Comparison of ENCODE assay signal across 8 cellular contexts in the genomic region with DNA sequence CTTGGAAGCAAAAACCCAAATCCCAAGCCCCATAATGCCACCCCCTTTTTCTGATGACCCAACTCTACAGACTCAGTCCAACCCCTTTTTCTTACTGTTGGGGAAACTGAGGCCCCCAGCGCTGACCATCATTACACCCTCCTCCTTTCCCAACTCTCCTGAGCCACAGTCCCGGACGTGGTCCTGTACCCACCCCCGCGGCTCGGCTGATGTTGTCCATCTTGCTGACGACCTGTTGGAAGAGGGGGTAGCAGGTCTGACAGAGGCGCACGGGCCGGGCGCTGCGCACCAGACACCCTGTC. TPM values are rescaled to one million over a fixed set of nuclear protein-coding genes. Genes with fewer than 3 reads are reported as not detected.
DNase-seq lines count a peak whose midpoint lies in the region; ATAC-seq and TF ChIP-seq lines count a peak whose summit lies in the region.

No MANE protein-coding gene starts in this region.

- H3K4me3 Mint-ChIP-seq in activated T-helper 17 cell treated with anti-CD3 and anti-CD28 coated beads, Interleukin-2, amount 50 U/mL, for 72 hours, result peak overlapping the region; percentile 83

- H3K9me3 ChIP-seq in iPS DF 6.9 (ENCODE audit: control insufficient read depth, insufficient read depth, low read length), result no peaks in the 10 kb centered on the region
- H3K9me3 ChIP-seq in spleen, result no peaks in the 10 kb centered on the region

- H3K4me3 ChIP-seq in iPS DF 6.9 (ENCODE audit: low read length) (peak overlapping the region; percentile 85), spleen (peak overlapping the region; percentile 70 to 99 (median 94))

- H3K36me3 ChIP-seq in iPS DF 6.9 (ENCODE audit: control insufficient read depth, insufficient read depth, low read length) (no peaks in the 10 kb centered on the region), spleen (no peaks in the 10 kb centered on the region)

- peak; percentile 29 for ATAC-seq in HG03095 (IDR thresholded peaks at IDR 0.05; ENCODE audit: unreplicated experiment)
- ATAC-seq in activated T-helper 17 cell treated with anti-CD3 and anti-CD28 coated beads, Interleukin-2, amount 50 U/mL, for 72 hours (replicated peaks), result peak; percentile 46

- intact Hi-C loops in spleen (cut with DNase I; ENCODE audit: low total_unique reads), result no loop called here

- H3K27me3 ChIP-seq in iPS DF 6.9 (ENCODE audit: control insufficient read depth, insufficient read depth, low read length), result no peaks in the 10 kb centered on the region
- H3K27me3 ChIP-seq in spleen (replicated peaks in 1 of 7), result no peaks in the 10 kb centered on the region

- no peak for TF ChIP-seq POLR2A in spleen (IDR thresholded peaks at IDR 0.05)

- peaks cover 10% of the 10 kb centered on the region for H3K4me1 Mint-ChIP-seq in activated T-helper 17 cell treated with anti-CD3 and anti-CD28 coated beads, Interleukin-2, amount 50 U/mL, for 72 hours

- TF ChIP-seq CTCF in spleen (IDR thresholded peaks at IDR 0.05 in 8 of 11, conservative IDR thresholded peaks at IDR 0.05 in 3 of 11), result no peak

- no peaks in the 10 kb centered on the region for H3K36me3 Mint-ChIP-seq in activated T-helper 17 cell treated with anti-CD3 and anti-CD28 coated beads, Interleukin-2, amount 50 U/mL, for 72 hours (ENCODE audit: low read depth)

- peaks cover 9% of the 10 kb centered on the region for H3K27me3 Mint-ChIP-seq in activated T-helper 17 cell treated with anti-CD3 and anti-CD28 coated beads, Interleukin-2, amount 50 U/mL, for 72 hours

- H3K27ac ChIP-seq in iPS DF 6.9 (ENCODE audit: low read length), result no peak overlapping the region
- peak overlapping the region; percentile 63 to 93 (median 90) for H3K27ac ChIP-seq in spleen

- H3K9me3 Mint-ChIP-seq in activated T-helper 17 cell treated with anti-CD3 and anti-CD28 coated beads, Interleukin-2, amount 50 U/mL, for 72 hours, result no peaks in the 10 kb centered on the region

- DNase-seq in GM19240 (ENCODE audit: insufficient read length, low spot score), result peak; percentile 23
- DNase-seq in iPS DF 6.9 (ENCODE audit: low read depth, low spot score), result no peak
- no peak for DNase-seq in spleen
- no peak for DNase-seq in NCI-H748 (lab: John Stamatoyannopoulos, UW; ENCODE audit: unreplicated experiment)
- no peak for DNase-seq in NCI-H1417 (lab: John Stamatoyannopoulos, UW)
- DNase-seq in NCI-H524 treated with DMSO at 0.1 percent for 48 hours (lab: John Stamatoyannopoulos, UW), result no peak

- H3K27ac Mint-ChIP-seq in activated T-helper 17 cell treated with anti-CD3 and anti-CD28 coated beads, Interleukin-2, amount 50 U/mL, for 72 hours, result peak overlapping the region; percentile 77

- no CpG with 5 or more reads among the region's 12 CpGs for WGBS in iPS DF 6.9 (ENCODE audit: insufficient coverage, insufficient read length)
- 1 to 3% (median 2%) methylated on average over 10 to 12 of the region's 12 CpGs for WGBS in spleen, 5 donors

- peaks cover 1% of the 10 kb centered on the region; the same call in 1 of the 2 replicates for H3K4me1 ChIP-seq in iPS DF 6.9 (ENCODE audit: control insufficient read depth, insufficient read depth, low read length)
- peaks cover 12 to 55% (median 29%) of the 10 kb centered on the region in 6 donors for H3K4me1 ChIP-seq in spleen

RNA-seq across cellular contexts. Expression of a gene that starts 0.5 kb away (rescaled TPM):
- 10 to 100 TPM; 10.1 to 19.3 TPM for total RNA-seq in activated T-helper 17 cell treated with anti-CD3 and anti-CD28 coated beads, Interleukin-2, amount 50 U/mL, for 72 hours
- 100 to 1,000 TPM in 3 of 7 donors, 10 to 100 TPM in 4; 51.2 to 146 (median 65.7) TPM for total RNA-seq in spleen
- 10 to 100 TPM; 12.5 to 15.3 (median 14.5) TPM for polyA plus RNA-seq in spleen
